Comparison of ENCODE assay signal across 29 cellular contexts in the genomic region with DNA sequence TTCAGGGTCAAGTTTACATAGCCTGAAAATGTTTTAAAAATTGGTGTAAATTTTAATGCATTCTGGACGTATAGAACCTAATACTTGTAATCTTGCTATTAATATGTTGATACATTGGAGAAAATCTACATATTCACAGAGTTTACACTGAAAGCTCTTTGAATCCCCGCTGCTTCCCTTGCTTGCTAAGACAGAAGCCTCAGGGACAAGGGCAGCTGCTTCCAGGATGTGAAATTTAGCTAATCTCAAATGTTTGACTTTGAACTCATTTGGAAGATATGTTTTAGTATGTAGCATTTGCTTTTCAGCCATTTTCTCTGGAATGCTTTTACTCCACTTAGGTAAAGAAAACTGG.
A peak's percentile ranks its signal among the peaks of the same experiment; 100 is the strongest.
DNase-seq lines count a peak whose midpoint lies in the region; ATAC-seq, FAIRE-seq and TF ChIP-seq lines count a peak whose summit lies in the region.
"Had no signal": no experiment of that assay in that cellular context is flagged by ENCODE, and none has a peak within 500 bp of the region (broad histone marks: within the 10 kb centered on the region; RNA-seq: fewer than 3 reads in every experiment).

No MANE protein-coding gene starts in this region.

- no peaks in the 10 kb centered on the region for H3K36me3 ChIP-seq in RWPE2 (ENCODE audit: low read depth)
- peaks cover 4% of the 10 kb centered on the region for H3K36me3 ChIP-seq in astrocyte (ENCODE audit: insufficient read depth, low read length)
- no peaks in the 10 kb centered on the region for H3K36me3 ChIP-seq in iPS-20b (ENCODE audit: insufficient read depth, low read depth, low read length)
- H3K36me3 ChIP-seq in stomach = no peaks in the 10 kb centered on the region
- H3K36me3 ChIP-seq: BLaER1 treated with 17β-estradiol and CSF1 and Interleukin-3, amounts not matched to agents 10 nM and 100 nM; esophagus squamous epithelium; gastrocnemius medialis; HAP-1; spleen; uterus had no signal

- no peak overlapping the region for H3K27ac Mint-ChIP-seq in astrocyte (ENCODE audit: unreplicated experiment)
- H3K27ac Mint-ChIP-seq: activated B cell treated with CpG ODN at 0.5 μM for 24 hours; endodermal cell; naive thymus-derived CD8-positive, alpha-beta T cell had no signal

- no peak for ATAC-seq in RWPE2 (ENCODE audit: low read depth)
- ATAC-seq in sciatic nerve = peak; percentile 6
- ATAC-seq: naive thymus-derived CD8-positive, alpha-beta T cell had no signal

- H3K4me1 Mint-ChIP-seq in astrocyte (ENCODE audit: low read depth, unreplicated experiment) = peaks cover 17% of the 10 kb centered on the region
- H3K4me1 Mint-ChIP-seq: activated B cell treated with CpG ODN at 0.5 μM for 24 hours; naive thymus-derived CD8-positive, alpha-beta T cell had no signal

- no peak for TF ChIP-seq CTCF in RWPE2 (IDR thresholded peaks at IDR 0.05; ENCODE audit: poor library complexity, severe bottlenecking)
- TF ChIP-seq CTCF in astrocyte (IDR thresholded peaks at IDR 0.05; ENCODE audit: insufficient read depth, low read depth, low read length) = no peak
- TF ChIP-seq CTCF in stomach (IDR thresholded peaks at IDR 0.05) = no peak

- no peak overlapping the region for H3K4me3 ChIP-seq in RWPE2 (ENCODE audit: severe bottlenecking)
- H3K4me3 ChIP-seq in astrocyte (ENCODE audit: insufficient read depth, low read depth, low read length) = no peak overlapping the region
- H3K4me3 ChIP-seq in iPS-20b (ENCODE audit: low read length) = no peak overlapping the region
- H3K4me3 ChIP-seq in stomach = no peak overlapping the region
- H3K4me3 ChIP-seq: BLaER1 treated with 17β-estradiol and CSF1 and Interleukin-3, amounts not matched to agents 10 nM and 100 nM; esophagus squamous epithelium; HAP-1; spleen; uterus had no signal

- no peak overlapping the region for H2AFZ ChIP-seq in astrocyte (ENCODE audit: low read depth, low read length)

- H3K27me3 ChIP-seq in RWPE2 (ENCODE audit: insufficient read depth, poor library complexity, severe bottlenecking) (no peaks in the 10 kb centered on the region), astrocyte (ENCODE audit: insufficient read depth, low read length) (no peaks in the 10 kb centered on the region), iPS-20b (ENCODE audit: insufficient read depth, low read length) (no peaks in the 10 kb centered on the region), stomach (no peaks in the 10 kb centered on the region)
- H3K27me3 ChIP-seq: BLaER1 treated with 17β-estradiol and CSF1 and Interleukin-3, amounts not matched to agents 10 nM and 100 nM; esophagus squamous epithelium; gastrocnemius medialis; spleen; uterus had no signal

- 25 to 64% (median 35%) methylated on average over 2 of the region's 2 CpGs for WGBS in stomach, 5 donors

- DNase-seq in RWPE2 (ENCODE audit: low spot score) (no peak), astrocyte (ENCODE audit: low read depth) (no peak), sciatic nerve (ENCODE audit: low spot score) (no peak), ecto neural progenitor cell (ENCODE audit: low spot score) (no peak), NAMALWA (ENCODE audit: low spot score) (no peak), stomach (no peak), NCI-H82 (lab: John Stamatoyannopoulos, UW) (no peak)
- DNase-seq: activated B cell treated with CpG ODN at 0.5 μM for 24 hours; activated CD4-positive, alpha-beta T cell treated with anti-CD3 and anti-CD28 coated beads, Interleukin-2, amount 50 U/mL, for 4 hours; activated naive CD4-positive, alpha-beta T cell treated with anti-CD3 and anti-CD28 coated beads, Interleukin-2, amount 50 U/mL, for 16 hours; cortex of kidney; endodermal cell; esophagus squamous epithelium; GDM1; KBM-7; MM.1S; naive thymus-derived CD8-positive, alpha-beta T cell; NCI-H1436; NCI-H774; retina; spleen; stimulated activated CD4-positive, alpha-beta T cell treated with anti-CD3 and anti-CD28 coated beads, Interleukin-2, amount 100 ng/mL, for 48 hours; SW 1271; T1000; uterus had no signal

- H3K9ac ChIP-seq in astrocyte (ENCODE audit: low read length) (no peak overlapping the region), iPS-20b (ENCODE audit: low read depth, low read length) (peak overlapping the region; percentile 24; the same call in 1 of the 2 replicates)
- H3K9ac ChIP-seq: BLaER1 treated with 17β-estradiol and CSF1 and Interleukin-3, amounts not matched to agents 10 nM and 100 nM had no signal

- FAIRE-seq in astrocyte (lab: Jason Lieb, UNC) = no peak

- no peak overlapping the region for H3K4me3 Mint-ChIP-seq in astrocyte (ENCODE audit: unreplicated experiment)
- H3K4me3 Mint-ChIP-seq: activated B cell treated with CpG ODN at 0.5 μM for 24 hours; endodermal cell; naive thymus-derived CD8-positive, alpha-beta T cell had no signal

- H3K27ac ChIP-seq in RWPE2 (ENCODE audit: poor library complexity, severe bottlenecking) = peak overlapping the region; percentile 49
- H3K27ac ChIP-seq in astrocyte (ENCODE audit: low read depth, low read length) = no peak overlapping the region
- H3K27ac ChIP-seq in iPS-20b (ENCODE audit: low read length) = peak overlapping the region; percentile 23
- H3K27ac ChIP-seq in stomach = no peak overlapping the region
- H3K27ac ChIP-seq: BLaER1 treated with 17β-estradiol and CSF1 and Interleukin-3, amounts not matched to agents 10 nM and 100 nM; esophagus squamous epithelium; spleen; uterus had no signal

- H3K79me2 ChIP-seq in astrocyte (ENCODE audit: insufficient read depth, low read length) = no peaks in the 10 kb centered on the region

- H3K4me2 ChIP-seq in astrocyte (ENCODE audit: low read length) = peak overlapping the region; percentile 8
- H3K4me2 ChIP-seq: BLaER1 treated with 17β-estradiol and CSF1 and Interleukin-3, amounts not matched to agents 10 nM and 100 nM had no signal

- peaks cover 22% of the 10 kb centered on the region for H3K4me1 ChIP-seq in RWPE2 (ENCODE audit: insufficient read depth, poor library complexity, severe bottlenecking)
- H3K4me1 ChIP-seq in astrocyte (ENCODE audit: insufficient read depth, low read length) = no peaks in the 10 kb centered on the region
- peaks cover 17% of the 10 kb centered on the region for H3K4me1 ChIP-seq in iPS-20b (ENCODE audit: insufficient read depth, low read length)
- peaks cover 17 to 22% (median 18%) of the 10 kb centered on the region in 4 donors for H3K4me1 ChIP-seq in stomach
- H3K4me1 ChIP-seq: BLaER1 treated with 17β-estradiol and CSF1 and Interleukin-3, amounts not matched to agents 10 nM and 100 nM; uterus had no signal

- H4K20me1 ChIP-seq in astrocyte (ENCODE audit: insufficient read depth, low read length) = no peaks in the 10 kb centered on the region
- H4K20me1 ChIP-seq: BLaER1 treated with 17β-estradiol and CSF1 and Interleukin-3, amounts not matched to agents 10 nM and 100 nM had no signal

- intact Hi-C loops in sciatic nerve (cut with DNase I) = no loop called here
- intact Hi-C loops in stomach (cut with DNase I; ENCODE audit: low total_unique reads) = no loop called here

- H3K9me3 ChIP-seq in RWPE2 (ENCODE audit: severe bottlenecking) (no peaks in the 10 kb centered on the region), astrocyte (ENCODE audit: insufficient read depth, low read depth, low read length) (no peaks in the 10 kb centered on the region), iPS-20b (ENCODE audit: insufficient read depth, low read depth, low read length) (no peaks in the 10 kb centered on the region), stomach (no peaks in the 10 kb centered on the region)
- H3K9me3 ChIP-seq: BLaER1 treated with 17β-estradiol and CSF1 and Interleukin-3, amounts not matched to agents 10 nM and 100 nM; esophagus squamous epithelium; gastrocnemius medialis; HAP-1; spleen; uterus had no signal

- TF ChIP-seq POLR2A in stomach (IDR thresholded peaks at IDR 0.05) = no peak

- H3K27me3 Mint-ChIP-seq in astrocyte (ENCODE audit: low read depth, unreplicated experiment) = no peaks in the 10 kb centered on the region
- H3K27me3 Mint-ChIP-seq: activated B cell treated with CpG ODN at 0.5 μM for 24 hours; naive thymus-derived CD8-positive, alpha-beta T cell had no signal

- TF ChIP-seq EP300 in stomach (IDR thresholded peaks at IDR 0.05) = no peak

- peaks cover 7% of the 10 kb centered on the region for H3K36me3 Mint-ChIP-seq in astrocyte (ENCODE audit: low read depth, unreplicated experiment)
- H3K36me3 Mint-ChIP-seq: naive thymus-derived CD8-positive, alpha-beta T cell had no signal

- no peaks in the 10 kb centered on the region for H3K9me3 Mint-ChIP-seq in astrocyte (ENCODE audit: unreplicated experiment)
- H3K9me3 Mint-ChIP-seq: endodermal cell had no signal

Comparison
In these comparisons a context has a peak if more than half of its experiments do, and no peak if none do; other contexts are left out.
1. H3K27ac ChIP-seq: peak in RWPE2 (single experiment) and iPS-20b (single experiment); none in astrocyte (single experiment) and stomach (0 of 5).